In the genomic region with DNA sequence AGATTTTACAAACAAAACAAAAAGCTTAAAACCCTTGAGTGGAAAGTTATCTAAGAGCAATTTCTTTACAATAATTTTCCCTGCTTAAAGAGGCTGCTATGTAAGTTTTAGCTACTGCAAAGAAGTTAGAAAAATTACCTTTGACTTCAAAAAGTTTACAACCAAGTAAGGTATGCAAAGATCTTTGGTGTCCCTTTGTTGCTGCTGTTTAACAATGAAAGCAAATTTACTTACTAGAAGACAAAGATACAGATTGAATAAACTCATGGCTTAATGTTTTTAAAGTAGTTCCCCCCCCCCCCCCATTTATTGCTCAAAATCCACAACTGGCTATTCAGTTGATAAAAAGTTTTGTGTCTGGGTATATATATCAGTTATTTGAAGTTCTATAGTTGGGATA, we compare ENCODE assay signal across 15 cellular contexts.
"Had no signal": no experiment of that assay in that cellular context is flagged by ENCODE, and none has a peak within 500 bp of the region (broad histone marks: within the 10 kb centered on the region; RNA-seq: fewer than 3 reads in every experiment).

No MANE protein-coding gene starts in this region.

- H3K27ac ChIP-seq: epithelial cell of prostate, tibial artery, WERI-Rb-1 had no signal

- H3K4me3 ChIP-seq: lung, tibial artery had no signal

- H3K27me3 ChIP-seq: tibial artery had no signal

- H3K27ac Mint-ChIP-seq: activated T-helper 2 cell treated with anti-CD3 and anti-CD28 coated beads, Interferon-gamma antibody, Interleukin-2, Interleukin-4, amounts not matched to agents 10 μg/mL and 5 μg/mL and 100 μg/mL, durations not matched to agents 14 hours and 24 hours and 36 hours; endodermal cell had no signal

- H3K27me3 Mint-ChIP-seq: activated CD4-positive, alpha-beta memory T cell treated with anti-CD3 and anti-CD28 coated beads for 36 hours had no signal

- H3K4me3 Mint-ChIP-seq: activated CD4-positive, alpha-beta memory T cell treated with anti-CD3 and anti-CD28 coated beads for 36 hours; endodermal cell had no signal

- H3K9me3 ChIP-seq: tibial artery had no signal

- DNase-seq: activated CD4-positive, alpha-beta memory T cell treated with anti-CD3 and anti-CD28 coated beads for 36 hours; activated naive CD4-positive, alpha-beta T cell treated with Interleukin-2 at 50 U/mL for 16 hours; activated T-cell treated with anti-CD3 and anti-CD28 coated beads for 4 hours; endodermal cell; occipital lobe; retina; stimulated activated CD4-positive, alpha-beta T cell treated with anti-CD3 and anti-CD28 coated beads, Interleukin-12 subunit alpha, Interleukin-12 subunit beta, amount 100 ng/mL, for 4 hours; stimulated activated CD4-positive, alpha-beta T cell treated with anti-CD3 and anti-CD28 coated beads, Interleukin-1b, Interleukin-23, amount 100 ng/mL, for 48 hours; stimulated activated CD8-positive, alpha-beta memory T cell treated with anti-CD3 and anti-CD28 coated beads, Interleukin-4, amount 100 ng/mL, for 48 hours; stimulated activated naive CD4-positive, alpha-beta T cell; tibial artery; WERI-Rb-1 had no signal

- H3K9me3 Mint-ChIP-seq: activated T-helper 2 cell treated with anti-CD3 and anti-CD28 coated beads, Interferon-gamma antibody, Interleukin-2, Interleukin-4, amounts not matched to agents 10 μg/mL and 5 μg/mL and 100 μg/mL, durations not matched to agents 14 hours and 24 hours and 36 hours had no signal
